In genomic region chr3:121552379-121552778, GRCh38 we compare ENCODE assay signal across 21 cellular contexts. TPM values are rescaled to one million over a fixed set of nuclear protein-coding genes. Genes with fewer than 3 reads are reported as not detected.
DNase-seq lines count a peak whose midpoint lies in the region; ATAC-seq and TF ChIP-seq lines count a peak whose summit lies in the region.
"Had no signal": no experiment of that assay in that cellular context is flagged by ENCODE, and none has a peak within 500 bp of the region (broad histone marks: within the 10 kb centered on the region; RNA-seq: fewer than 3 reads in every experiment).

No MANE protein-coding gene starts in this region.

- peak overlapping the region; percentile 51 for H4K8ac ChIP-seq in mesenchymal stem cell (ENCODE audit: low read length)

- no peaks in the 10 kb centered on the region for H3K79me1 ChIP-seq in mesenchymal stem cell (replicated peaks; ENCODE audit: low read length, poor library complexity, severe bottlenecking)

- no peaks in the 10 kb centered on the region for H3K36me3 ChIP-seq in brain microvascular endothelial cell (replicated peaks)
- no peaks in the 10 kb centered on the region for H3K36me3 ChIP-seq in mesenchymal stem cell (ENCODE audit: control insufficient read depth in 1 of 2, insufficient read depth in 2 of 2, low read depth in 1 of 2, low read length in 2 of 2)
- no peaks in the 10 kb centered on the region for H3K36me3 ChIP-seq in ascending aorta
- H3K36me3 ChIP-seq: spleen, uterus, WERI-Rb-1 had no signal

- H3K27me3 ChIP-seq in brain microvascular endothelial cell (replicated peaks) (no peaks in the 10 kb centered on the region), mesenchymal stem cell (ENCODE audit: control insufficient read depth in 1 of 2, insufficient read depth in 1 of 2, low read length in 2 of 2) (no peaks in the 10 kb centered on the region), ascending aorta (no peaks in the 10 kb centered on the region)
- H3K27me3 ChIP-seq: spleen, uterus had no signal

- H2BK15ac ChIP-seq in mesenchymal stem cell (ENCODE audit: low read depth, poor library complexity, severe bottlenecking), result no peak overlapping the region

- H3K27ac Mint-ChIP-seq in activated CD4-positive, alpha-beta memory T cell treated with anti-CD3 and anti-CD28 coated beads, Interleukin-2, amount 10 ng/mL, durations not matched to agents 7 days and 5 days, result no peak overlapping the region
- H3K27ac Mint-ChIP-seq: activated naive CD4-positive, alpha-beta T cell treated with anti-CD3 and anti-CD28 coated beads, Interleukin-2, amount 50 U/mL, for 24 hours had no signal

- peak; percentile 67 for DNase-seq in COLO829 (ENCODE audit: low spot score)
- peak; percentile 10 for DNase-seq in M059J (ENCODE audit: low read depth)
- no peak for DNase-seq in brain microvascular endothelial cell
- no peak for DNase-seq in mesenchymal stem cell
- no peak for DNase-seq in ascending aorta (ENCODE audit: low spot score in 2 of 2)
- DNase-seq in activated CD4-positive, alpha-beta memory T cell treated with anti-CD3 and anti-CD28 coated beads, Interleukin-2, amount 10 ng/mL, durations not matched to agents 7 days and 5 days, result no peak
- no peak for DNase-seq in Kasumi-1 (lab: John Stamatoyannopoulos, UW)
- DNase-seq: activated CD8-positive, alpha-beta memory T cell treated with anti-CD3 and anti-CD28 coated beads, Interleukin-2, amount 50 U/mL, for 4 hours; AML-193; effector CD4-positive, alpha-beta T cell; NCI-H1105; NK-92 treated with Interleukin-12 subunit alpha and Interleukin-12 subunit beta, amount 100 ng/mL, for 24 hours; occipital lobe; spleen; stimulated activated naive CD8-positive, alpha-beta T cell treated with anti-CD3 and anti-CD28 coated beads, Interleukin-15, Interleukin-2, amounts not matched to agents 100 U/mL and 50 U/mL, for 24 hours; uterus; WERI-Rb-1 had no signal

- H3K9me3 ChIP-seq in mesenchymal stem cell (ENCODE audit: control insufficient read depth, low read length) (no peaks in the 10 kb centered on the region), ascending aorta (no peaks in the 10 kb centered on the region)
- H3K9me3 ChIP-seq: spleen, uterus had no signal

- no peaks in the 10 kb centered on the region for H3K9me3 Mint-ChIP-seq in activated CD4-positive, alpha-beta memory T cell treated with anti-CD3 and anti-CD28 coated beads, Interleukin-2, amount 10 ng/mL, durations not matched to agents 7 days and 5 days
- H3K9me3 Mint-ChIP-seq: activated naive CD4-positive, alpha-beta T cell treated with anti-CD3 and anti-CD28 coated beads, Interleukin-2, amount 50 U/mL, for 24 hours had no signal

- H2AFZ ChIP-seq in mesenchymal stem cell (ENCODE audit: low read depth, low read length), result peak overlapping the region; percentile 31

- intact Hi-C loops in ascending aorta (cut with DNase I), result no loop called here

- peak overlapping the region; percentile 9 for H3K4me3 ChIP-seq in brain microvascular endothelial cell (ENCODE audit: low read depth, low read length)
- H3K4me3 ChIP-seq in mesenchymal stem cell (ENCODE audit: insufficient read depth in 1 of 2, low read depth in 1 of 2, low read length in 2 of 2), result peak overlapping the region in 1 of 2 experiments; percentile 63
- H3K4me3 ChIP-seq in ascending aorta, result peak overlapping the region in 1 of 2 donors; percentile 8
- H3K4me3 ChIP-seq: uterus had no signal

- H3K18ac ChIP-seq in mesenchymal stem cell (ENCODE audit: low read depth in 1 of 2, low read length in 2 of 2), result no peak overlapping the region

- H3K9ac ChIP-seq in mesenchymal stem cell (ENCODE audit: low read length), result peak overlapping the region; percentile 70

- H3K23ac ChIP-seq in mesenchymal stem cell (ENCODE audit: low read length in 2 of 2), result no peak overlapping the region

- no peak overlapping the region for H3K14ac ChIP-seq in mesenchymal stem cell (ENCODE audit: low read length in 2 of 2)

- WGBS in mesenchymal stem cell, result 71% methylated on average over 4 of the region's 4 CpGs

- in situ Hi-C loops in brain microvascular endothelial cell (cut with HindIII; ENCODE audit: low pct_ligation_motif_present, low sequenced_read_pairs), result no loop called here

- no peak overlapping the region for H3K4ac ChIP-seq in mesenchymal stem cell (ENCODE audit: low read depth in 1 of 2, low read length in 2 of 2)

- POLR2A ChIA-PET in activated CD4-positive, alpha-beta memory T cell treated with anti-CD3 and anti-CD28 coated beads, Interleukin-2, amount 10 ng/mL, durations not matched to agents 7 days and 5 days (lab: Charles Lee), result no interaction called here

- peaks cover 7% of the 10 kb centered on the region for H3K27me3 Mint-ChIP-seq in activated CD4-positive, alpha-beta memory T cell treated with anti-CD3 and anti-CD28 coated beads, Interleukin-2, amount 10 ng/mL, durations not matched to agents 7 days and 5 days

- no peak overlapping the region for H3K4me2 ChIP-seq in mesenchymal stem cell (ENCODE audit: low read length, poor library complexity, severe bottlenecking)

- H2BK5ac ChIP-seq in mesenchymal stem cell (ENCODE audit: low read depth, low read length, poor library complexity, severe bottlenecking), result no peak overlapping the region

- H3K4me3 Mint-ChIP-seq in activated CD4-positive, alpha-beta memory T cell treated with anti-CD3 and anti-CD28 coated beads, Interleukin-2, amount 10 ng/mL, durations not matched to agents 7 days and 5 days, result no peak overlapping the region
- H3K4me3 Mint-ChIP-seq: activated naive CD4-positive, alpha-beta T cell treated with anti-CD3 and anti-CD28 coated beads, Interleukin-2, amount 50 U/mL, for 24 hours; memory B cell had no signal

- H3K27ac ChIP-seq in brain microvascular endothelial cell (no peak overlapping the region), mesenchymal stem cell (ENCODE audit: low read length, poor library complexity, severe bottlenecking) (no peak overlapping the region), ascending aorta (no peak overlapping the region)
- H3K27ac ChIP-seq: uterus, WERI-Rb-1 had no signal

- H3K36me3 Mint-ChIP-seq in activated CD4-positive, alpha-beta memory T cell treated with anti-CD3 and anti-CD28 coated beads, Interleukin-2, amount 10 ng/mL, durations not matched to agents 7 days and 5 days (ENCODE audit: low read depth), result no peaks in the 10 kb centered on the region
- H3K36me3 Mint-ChIP-seq: activated naive CD4-positive, alpha-beta T cell treated with anti-CD3 and anti-CD28 coated beads, Interleukin-2, amount 50 U/mL, for 24 hours; memory B cell had no signal

- no peak overlapping the region for H2BK120ac ChIP-seq in mesenchymal stem cell (ENCODE audit: low read depth, low read length)

- TF ChIP-seq CTCF in brain microvascular endothelial cell (IDR thresholded peaks at IDR 0.05; ENCODE audit: low read depth, low read length, missing control alignments), result no peak
- no peak for TF ChIP-seq CTCF in ascending aorta (IDR thresholded peaks at IDR 0.05)

- H2BK12ac ChIP-seq in mesenchymal stem cell (ENCODE audit: low read length in 2 of 2), result no peak overlapping the region

- no peak for ATAC-seq in GM18511 (IDR thresholded peaks at IDR 0.05; ENCODE audit: unreplicated experiment)
- ATAC-seq: stimulated activated naive CD8-positive, alpha-beta T cell treated with anti-CD3 and anti-CD28 coated beads, Interleukin-15, Interleukin-2, amounts not matched to agents 100 U/mL and 50 U/mL, for 24 hours had no signal

- no peaks in the 10 kb centered on the region for H3K4me1 ChIP-seq in mesenchymal stem cell (ENCODE audit: control insufficient read depth, insufficient read depth, low read depth, low read length)
- H3K4me1 ChIP-seq in ascending aorta, result no peaks in the 10 kb centered on the region
- H3K4me1 ChIP-seq: uterus had no signal

- peaks cover 16% of the 10 kb centered on the region for H3K4me1 Mint-ChIP-seq in activated CD4-positive, alpha-beta memory T cell treated with anti-CD3 and anti-CD28 coated beads, Interleukin-2, amount 10 ng/mL, durations not matched to agents 7 days and 5 days
- H3K4me1 Mint-ChIP-seq: activated naive CD4-positive, alpha-beta T cell treated with anti-CD3 and anti-CD28 coated beads, Interleukin-2, amount 50 U/mL, for 24 hours had no signal

- no peak overlapping the region for H2AK5ac ChIP-seq in mesenchymal stem cell (ENCODE audit: low read length, severe bottlenecking)

- no peak overlapping the region for H4K91ac ChIP-seq in mesenchymal stem cell (ENCODE audit: low read length)

- CTCF ChIA-PET in activated CD4-positive, alpha-beta memory T cell treated with anti-CD3 and anti-CD28 coated beads, Interleukin-2, amount 10 ng/mL, durations not matched to agents 7 days and 5 days (lab: Charles Lee), result interaction anchor here (1.1 to 1.2 kb wide), 2 partner anchors 243 to 841 kb away, joined by 3 read pairs; no protein-coding TSS in a partner anchor

RNA-seq across cellular contexts. Expression of gene POLQ, which starts 6.6 kb away (rescaled TPM):
- total RNA-seq in M059J (2014; rRNA removed; shearing (Covaris generic)), result 11.7 and 16.9 TPM in 2 replicates
- polyA plus RNA-seq in mesenchymal stem cell (2013, experiment 1 of 2), result 0.54 TPM
- polyA plus RNA-seq in mesenchymal stem cell (2013, experiment 2 of 2), result 0.53 TPM
- total RNA-seq in ascending aorta, result not detected
- 10 to 100 TPM; 27.0 to 27.9 TPM for total RNA-seq in activated CD4-positive, alpha-beta memory T cell treated with anti-CD3 and anti-CD28 coated beads, Interleukin-2, amount 10 ng/mL, durations not matched to agents 7 days and 5 days

RNA-seq across cellular contexts. Expression of gene ARGFX, which starts 15.4 kb away (rescaled TPM):
- not detected in 2 replicates for total RNA-seq in M059J (2014; rRNA removed; shearing (Covaris generic))
- not detected for polyA plus RNA-seq in mesenchymal stem cell (2013, experiment 1 of 2)
- polyA plus RNA-seq in mesenchymal stem cell (2013, experiment 2 of 2), result not detected
- not detected for total RNA-seq in ascending aorta
- total RNA-seq in activated CD4-positive, alpha-beta memory T cell treated with anti-CD3 and anti-CD28 coated beads, Interleukin-2, amount 10 ng/mL, durations not matched to agents 7 days and 5 days, result not detected
- total RNA-seq: H4, occipital lobe, spleen, uterus had no signal
- polyA plus RNA-seq: spleen had no signal

RNA-seq across cellular contexts. Expression of gene FBXO40, which starts 40.8 kb away (rescaled TPM):
- not detected in 2 replicates for total RNA-seq in M059J (2014; rRNA removed; shearing (Covaris generic))
- polyA plus RNA-seq in mesenchymal stem cell (2013, experiment 1 of 2), result not detected
- not detected for polyA plus RNA-seq in mesenchymal stem cell (2013, experiment 2 of 2)
- not detected for total RNA-seq in ascending aorta
- not detected for total RNA-seq in activated CD4-positive, alpha-beta memory T cell treated with anti-CD3 and anti-CD28 coated beads, Interleukin-2, amount 10 ng/mL, durations not matched to agents 7 days and 5 days
- total RNA-seq: H4, spleen had no signal
- polyA plus RNA-seq: spleen had no signal

Comparison
In these comparisons a context has a peak if more than half of its experiments do, and no peak if none do; other contexts are left out.
1. DNase-seq: peak in COLO829 (single experiment) and M059J (single experiment); none in brain microvascular endothelial cell (single experiment), mesenchymal stem cell (single experiment), ascending aorta (0 of 2), activated CD4-positive, alpha-beta memory T cell treated with anti-CD3 and anti-CD28 coated beads, Interleukin-2, amount 10 ng/mL, durations not matched to agents 7 days and 5 days (single experiment) and Kasumi-1 (0 of 2).
2. RNA of gene POLQ, which starts 6.6 kb away (total RNA-seq): 27.0 to 27.9 TPM in activated CD4-positive, alpha-beta memory T cell treated with anti-CD3 and anti-CD28 coated beads, Interleukin-2, amount 10 ng/mL, durations not matched to agents 7 days and 5 days and 11.7 to 16.9 TPM in M059J; not detected in ascending aorta (single experiment); every median in the first group is over 10 times any median in the second.